8 cellular contexts compared by ENCODE assay signal in genomic region chr19:47013041-47013517, GRCh38. TPM values are rescaled to one million over a fixed set of nuclear protein-coding genes. Genes with fewer than 3 reads are reported as not detected.
DNase-seq lines count a peak whose midpoint lies in the region; ATAC-seq, FAIRE-seq and TF ChIP-seq lines count a peak whose summit lies in the region.

No MANE protein-coding gene starts in this region.

- H2AFZ ChIP-seq in MM.1S (ENCODE audit: low read length) (peak overlapping the region; percentile 64), SU-DHL-6 (ENCODE audit: low read depth, low read length, severe bottlenecking) (peak overlapping the region; percentile 32)

- H3K36me3 ChIP-seq in MM.1S (replicated peaks; ENCODE audit: insufficient read depth, low read length) (no peaks in the 10 kb centered on the region), SU-DHL-6 (ENCODE audit: low read length) (no peaks in the 10 kb centered on the region)

- DNase-seq in MM.1S, result peak; percentile 37
- DNase-seq in activated naive CD8-positive, alpha-beta T cell treated with anti-CD3 and anti-CD28 coated beads for 36 hours, result peak; percentile 62
- DNase-seq in cardiac septum (ENCODE audit: low spot score), result peak; percentile 92
- peak; percentile 61 for DNase-seq in putamen (ENCODE audit: low spot score)

- no peak overlapping the region for H3K4me3 Mint-ChIP-seq in activated naive CD8-positive, alpha-beta T cell treated with anti-CD3 and anti-CD28 coated beads for 36 hours

- H3K9me3 Mint-ChIP-seq in activated naive CD8-positive, alpha-beta T cell treated with anti-CD3 and anti-CD28 coated beads for 36 hours, result no peaks in the 10 kb centered on the region

- no peak for ATAC-seq in GM19351 (IDR thresholded peaks at IDR 0.05; ENCODE audit: unreplicated experiment)
- no peak for ATAC-seq in GM21619 (IDR thresholded peaks at IDR 0.05; ENCODE audit: unreplicated experiment)

- H3K36me3 Mint-ChIP-seq in activated naive CD8-positive, alpha-beta T cell treated with anti-CD3 and anti-CD28 coated beads for 36 hours, result no peaks in the 10 kb centered on the region

- H3K27ac ChIP-seq in MM.1S (ENCODE audit: low read length) (no peak overlapping the region), SU-DHL-6 (ENCODE audit: low read depth, low read length) (no peak overlapping the region)

- no peak overlapping the region for H3K4me3 ChIP-seq in MM.1S (ENCODE audit: low read length)
- no peak overlapping the region for H3K4me3 ChIP-seq in SU-DHL-6 (ENCODE audit: insufficient read depth, low read length, poor library complexity, severe bottlenecking)

- H3K9me3 ChIP-seq in MM.1S (replicated peaks; ENCODE audit: insufficient read depth, low read length) (no peaks in the 10 kb centered on the region), SU-DHL-6 (ENCODE audit: insufficient read depth, low read length) (no peaks in the 10 kb centered on the region)

- intact Hi-C loops in cardiac septum (cut with DNase I), result loop anchor here (5.0 kb wide), 1 partner anchor 114 kb away; no protein-coding TSS in a partner anchor

- H3K79me2 ChIP-seq in MM.1S (ENCODE audit: low read length) (no peaks in the 10 kb centered on the region), SU-DHL-6 (ENCODE audit: insufficient read depth, low read length) (no peaks in the 10 kb centered on the region)

- H3K27ac Mint-ChIP-seq in activated naive CD8-positive, alpha-beta T cell treated with anti-CD3 and anti-CD28 coated beads for 36 hours, result no peak overlapping the region

- H3K4me2 ChIP-seq in MM.1S (ENCODE audit: low read depth, low read length) (peak overlapping the region; percentile 52; the same call in 1 of the 2 replicates), SU-DHL-6 (ENCODE audit: low read depth, low read length, poor library complexity, severe bottlenecking) (no peak overlapping the region)

- no peaks in the 10 kb centered on the region for H3K4me1 ChIP-seq in MM.1S (ENCODE audit: low read length)

- no peak overlapping the region for H3K9ac ChIP-seq in MM.1S (ENCODE audit: low read length)
- H3K9ac ChIP-seq in SU-DHL-6 (ENCODE audit: low read length), result no peak overlapping the region

- H3K9me2 ChIP-seq in MM.1S (replicated peaks; ENCODE audit: insufficient read depth, low read length) (no peaks in the 10 kb centered on the region), SU-DHL-6 (replicated peaks; ENCODE audit: insufficient read depth, low read length) (no peaks in the 10 kb centered on the region)

- H4K20me1 ChIP-seq in MM.1S (ENCODE audit: insufficient read depth, low read length), result no peaks in the 10 kb centered on the region
- no peaks in the 10 kb centered on the region for H4K20me1 ChIP-seq in SU-DHL-6 (ENCODE audit: low read depth, low read length)

- peak; percentile 93 for FAIRE-seq in G401.6 (lab: Jason Lieb, UNC)

- H3K27me3 ChIP-seq in MM.1S (replicated peaks; ENCODE audit: insufficient read depth, low read length) (no peaks in the 10 kb centered on the region; the same call in 1 of the 2 replicates), SU-DHL-6 (ENCODE audit: low read length) (no peaks in the 10 kb centered on the region)

- TF ChIP-seq CTCF in MM.1S (IDR thresholded peaks at IDR 0.05; ENCODE audit: low read length) (peak; percentile 98), SU-DHL-6 (IDR thresholded peaks at IDR 0.05; ENCODE audit: insufficient read depth, low read length, poor library complexity, severe bottlenecking) (peak; percentile 99)

- peaks cover 7% of the 10 kb centered on the region for H3K4me1 Mint-ChIP-seq in activated naive CD8-positive, alpha-beta T cell treated with anti-CD3 and anti-CD28 coated beads for 36 hours

- H3F3A ChIP-seq in MM.1S (ENCODE audit: insufficient read depth, low read length) (no peaks in the 10 kb centered on the region), SU-DHL-6 (ENCODE audit: insufficient read depth) (no peaks in the 10 kb centered on the region)

- peaks cover 11% of the 10 kb centered on the region for H3K27me3 Mint-ChIP-seq in activated naive CD8-positive, alpha-beta T cell treated with anti-CD3 and anti-CD28 coated beads for 36 hours

RNA-seq across cellular contexts. Expression of gene NPAS1, which starts 6.6 kb away (rescaled TPM):
- under 1 TPM; 0.52 to 0.91 TPM for total RNA-seq in activated naive CD8-positive, alpha-beta T cell treated with anti-CD3 and anti-CD28 coated beads for 36 hours
- total RNA-seq in cardiac septum, result 0.54 TPM

RNA-seq across cellular contexts. Expression of gene TMEM160, which starts 35.3 kb away (rescaled TPM):
- total RNA-seq in activated naive CD8-positive, alpha-beta T cell treated with anti-CD3 and anti-CD28 coated beads for 36 hours, result 10 to 100 TPM; 48.9 to 49.2 TPM
- total RNA-seq in cardiac septum, result 31.1 TPM

Comparison
In these comparisons a context has a peak if more than half of its experiments do, and no peak if none do; other contexts are left out.
1. DNase-seq: peak in every context shown above with its lines; median percentile 92 in cardiac septum; 62 in activated naive CD8-positive, alpha-beta T cell treated with anti-CD3 and anti-CD28 coated beads for 36 hours; 61 in putamen; 37 in MM.1S.